ENCODE assay signal across 7 cellular contexts in genomic region chr6:18550119-18550518, GRCh38.
"Had no signal": no experiment of that assay in that cellular context is flagged by ENCODE, and none has a peak within 500 bp of the region (broad histone marks: within the 10 kb centered on the region; RNA-seq: fewer than 3 reads in every experiment).

No MANE protein-coding gene starts in this region.

- H3K27ac ChIP-seq: KMS-11 had no signal

- H2AFZ ChIP-seq: GM23338 had no signal

- H3K9ac ChIP-seq: KMS-11 had no signal

- DNase-seq: H9, HCEC 1CT, Karpas-422, KBM-7 had no signal

- FAIRE-seq: HTR-8/SVneo had no signal

- H3K4me2 ChIP-seq: GM23338, KMS-11 had no signal

- H3K4me3 ChIP-seq: GM23338 had no signal

- ATAC-seq: GM23338 had no signal
